ENCODE assay signal across 8 cellular contexts in the genomic region with DNA sequence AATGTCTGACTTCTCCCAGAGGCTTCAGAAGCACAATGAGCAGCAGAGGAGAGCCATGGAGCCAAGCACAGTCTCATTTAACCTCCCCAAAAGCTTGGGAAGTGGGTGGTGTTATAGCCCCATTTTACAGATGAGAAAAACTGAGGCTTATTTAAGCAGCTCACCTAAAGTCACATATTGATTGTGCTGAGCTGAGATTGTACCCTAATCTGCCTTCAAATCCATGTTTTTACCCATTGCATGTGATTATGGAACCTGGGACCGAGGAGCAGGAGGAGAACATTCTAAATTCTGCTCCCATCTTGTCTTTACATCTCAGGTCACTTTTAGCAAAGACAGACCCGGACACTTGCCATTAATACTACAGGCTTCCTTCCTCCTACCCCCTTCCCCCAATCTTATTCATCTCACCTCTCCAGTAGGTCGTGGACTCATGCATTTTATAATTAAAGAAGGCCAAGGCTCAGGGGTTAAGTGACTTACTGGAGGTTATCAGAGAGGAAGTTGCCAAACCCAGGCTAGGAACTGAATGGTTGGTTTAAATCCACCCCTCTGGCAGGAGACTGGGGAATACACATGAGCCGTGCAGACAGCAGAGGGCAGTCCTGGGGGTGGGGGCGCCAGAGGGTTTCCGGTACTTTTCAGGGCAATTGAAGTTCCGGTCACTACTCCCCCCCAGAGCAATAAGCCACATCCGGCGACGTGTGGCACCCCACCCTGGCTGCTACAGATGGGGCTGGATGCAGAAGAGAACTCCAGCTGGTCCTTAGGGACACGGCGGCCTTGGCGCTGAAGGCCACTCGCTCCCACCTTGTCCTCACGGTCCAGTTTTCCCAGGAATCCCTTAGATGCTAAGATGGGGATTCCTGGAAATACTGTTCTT. TPM values are rescaled to one million over a fixed set of nuclear protein-coding genes. Genes with fewer than 3 reads are reported as not detected.
DNase-seq lines count a peak whose midpoint lies in the region; TF ChIP-seq lines count a peak whose summit lies in the region.

No MANE protein-coding gene starts in this region.

- TF ChIP-seq CTCF in GM06990 (IDR thresholded peaks at IDR 0.05; ENCODE audit: insufficient read depth, low read length, poor library complexity, severe bottlenecking) (peak; percentile 12), RWPE1 (conservative IDR thresholded peaks at IDR 0.05; ENCODE audit: low read depth) (no peak), foreskin fibroblast (IDR thresholded peaks at IDR 0.05; ENCODE audit: low read depth, low read length) (peak; percentile 28)

- H3K4me3 ChIP-seq in GM06990 (replicated peaks; ENCODE audit: low read depth, low read length): no peak overlapping the region
- H3K4me3 ChIP-seq in foreskin fibroblast (ENCODE audit: low read depth in 1 of 2, low read length in 2 of 2): no peak overlapping the region

- no peaks in the 10 kb centered on the region for H3K27me3 ChIP-seq in GM06990 (replicated peaks; ENCODE audit: control insufficient read depth, insufficient read depth, low read length)

- H3K27ac ChIP-seq in RWPE1: peak overlapping the region; percentile 9; the same call in 1 of the 2 replicates

- POLR2A ChIA-PET in RWPE1 (lab: Yijun Ruan, JAX; ENCODE audit: low non-redundant PET): interaction anchor here (0.6 kb wide), 1 partner anchor 58 kb away, joined by 9 read pairs; no protein-coding TSS in a partner anchor

- CTCF ChIA-PET in RWPE1 (lab: Yijun Ruan, JAX): interaction anchor here (0.5 to 2.6 kb wide), 3 partner anchors 48 to 125 kb away, joined by 3 to 6 read pairs (median 3); no protein-coding TSS in a partner anchor

- H3K36me3 ChIP-seq in GM06990 (ENCODE audit: control insufficient read depth, insufficient read depth, low read length): no peaks in the 10 kb centered on the region

- no peak for DNase-seq in GM06990 (ENCODE audit: extremely low read depth, insufficient read length)
- DNase-seq in RWPE1 (ENCODE audit: low spot score): no peak
- DNase-seq in foreskin fibroblast: no peak
- peak; percentile 91 for DNase-seq in posterior vena cava (ENCODE audit: low spot score)
- no peak for DNase-seq in NCI-H524 (lab: John Stamatoyannopoulos, UW)
- no peak for DNase-seq in activated CD4-positive, alpha-beta T cell treated with anti-CD3 and anti-CD28 coated beads for 48 hours
- DNase-seq in T1000 (lab: John Stamatoyannopoulos, UW): no peak
- DNase-seq in NCI-H1694 (lab: John Stamatoyannopoulos, UW): no peak

- intact Hi-C loops in posterior vena cava (cut with DNase I): loop anchor here (5.0 kb wide), 2 partner anchors 48 to 63 kb away; no protein-coding TSS in a partner anchor

RNA-seq across cellular contexts. Expression of a gene that starts 51.0 kb away (rescaled TPM):
- total RNA-seq in posterior vena cava: 10 to 100 TPM in 1 of 2 donors, 1 to 10 TPM in 1; 8.5 to 15.2 TPM
